In genomic region chr21:13980115-13980662, GRCh38 we compare ENCODE assay signal across 8 cellular contexts.
DNase-seq lines count a peak whose midpoint lies in the region; ATAC-seq, FAIRE-seq and TF ChIP-seq lines count a peak whose summit lies in the region.
"Not testable (repeated sequence)": the region's sequence is repeated elsewhere in the genome, so short reads cannot be mapped to it uniquely, and the experiment has no call there.

No MANE protein-coding gene starts in this region.

- BruUV-seq in endothelial cell of umbilical vein (replicated peaks; lab: Mats Ljungman, UMichigan): not testable (repeated sequence)

- not testable (repeated sequence) for H4K20me1 ChIP-seq in endothelial cell of umbilical vein (replicated peaks; ENCODE audit: control insufficient read depth, extremely low read depth, insufficient read depth, low read length)

- H3K36me3 Mint-ChIP-seq in naive thymus-derived CD4-positive, alpha-beta T cell: not testable (repeated sequence)

- peak overlapping the region in 5 of 9 donors; percentile 14 to 79 (median 61) for H3K27ac Mint-ChIP-seq in naive thymus-derived CD4-positive, alpha-beta T cell

- H3K9me1 ChIP-seq in endothelial cell of umbilical vein (replicated peaks; ENCODE audit: control insufficient read depth, extremely low read depth, insufficient read depth, low read length): not testable (repeated sequence)

- not testable (repeated sequence) for H3K4me1 ChIP-seq in endothelial cell of umbilical vein (ENCODE audit: control insufficient read depth, extremely low read depth, insufficient read depth, low read length); naive thymus-derived CD4-positive, alpha-beta T cell (ENCODE audit: control insufficient read depth in 2 of 2, insufficient read depth in 2 of 2, low read length in 2 of 2)

- not testable (repeated sequence) for H3K9ac ChIP-seq in endothelial cell of umbilical vein (replicated peaks; ENCODE audit: extremely low read depth, insufficient read depth, low read length)

- not testable (repeated sequence) for H3K4me3 ChIP-seq in endothelial cell of umbilical vein (replicated peaks in 1 of 3; ENCODE audit: insufficient read depth in 1 of 3, low read depth in 1 of 3, low read length in 3 of 3)
- peak overlapping the region; percentile 24 for H3K4me3 ChIP-seq in naive thymus-derived CD4-positive, alpha-beta T cell (ENCODE audit: low read length)

- DNase-seq in DMS79 treated with DMSO at 0.1 percent for 48 hours (lab: John Stamatoyannopoulos, UW) (peak; percentile 78), NCI-H82 treated with DMSO at 0.1 percent for 48 hours (lab: John Stamatoyannopoulos, UW; ENCODE audit: unreplicated experiment) (peak; percentile 51), activated T-cell treated with anti-CD3 and anti-CD28 coated beads for 1 hour (ENCODE audit: low read depth) (peak; percentile 29)
- not testable (repeated sequence) for DNase-seq in endothelial cell of umbilical vein (ENCODE audit: low read depth, low spot score)
- peak in 5 of 9 donors; percentile 64 to 77 (median 73) for DNase-seq in naive thymus-derived CD4-positive, alpha-beta T cell
- DNase-seq in stimulated activated CD8-positive, alpha-beta memory T cell treated with anti-CD3 and anti-CD28 coated beads, Interleukin-7, amount 100 ng/mL, for 48 hours (ENCODE audit: extremely low read depth in 1 of 2, low read depth in 1 of 2): peak; percentile 29 to 33

- not testable (repeated sequence) for H3K4me2 ChIP-seq in endothelial cell of umbilical vein (ENCODE audit: insufficient read depth, low read length)

- not testable (repeated sequence) for H3K27ac ChIP-seq in endothelial cell of umbilical vein (ENCODE audit: insufficient read depth, low read depth, low read length); naive thymus-derived CD4-positive, alpha-beta T cell (ENCODE audit: low read depth, low read length)

- dilution Hi-C loops in endothelial cell of umbilical vein (cut with MboI; ENCODE audit: extremely low pct_ligation_motif_present, low sequenced_read_pairs): not testable (repeated sequence)

- H3K36me3 ChIP-seq in endothelial cell of umbilical vein (ENCODE audit: control insufficient read depth in 2 of 2, extremely low read depth in 1 of 2, insufficient read depth in 2 of 2, low read length in 2 of 2); naive thymus-derived CD4-positive, alpha-beta T cell (ENCODE audit: control insufficient read depth in 2 of 3, insufficient read depth in 3 of 3, low read length in 3 of 3): not testable (repeated sequence)

- peak; percentile 52 for FAIRE-seq in endothelial cell of umbilical vein (lab: Jason Lieb, UNC)

- not testable (repeated sequence) for H3K27me3 Mint-ChIP-seq in naive thymus-derived CD4-positive, alpha-beta T cell

- CTCF ChIA-PET in endothelial cell of umbilical vein (lab: Charles Lee); naive thymus-derived CD4-positive, alpha-beta T cell (lab: Charles Lee): not testable (repeated sequence)

- not testable (repeated sequence) for H3K4me1 Mint-ChIP-seq in naive thymus-derived CD4-positive, alpha-beta T cell

- H3K79me2 ChIP-seq in endothelial cell of umbilical vein (ENCODE audit: control insufficient read depth, insufficient read depth, low read length): not testable (repeated sequence)

- TF ChIP-seq CTCF in endothelial cell of umbilical vein (IDR thresholded peaks at IDR 0.05; ENCODE audit: extremely low read depth in 1 of 2, insufficient read depth in 1 of 2, low read depth in 1 of 2, low read length in 2 of 2): not testable (repeated sequence)

- not testable (repeated sequence) for H3K9me3 Mint-ChIP-seq in naive thymus-derived CD4-positive, alpha-beta T cell

- H3K4me3 Mint-ChIP-seq in naive thymus-derived CD4-positive, alpha-beta T cell: peak overlapping the region in 8 of 10 donors; percentile 45 to 92 (median 88)

- intact Hi-C loops in endothelial cell of umbilical vein (cut with micrococcal nuclease); naive thymus-derived CD4-positive, alpha-beta T cell (cut with micrococcal nuclease): not testable (repeated sequence)

- POLR2A ChIA-PET in endothelial cell of umbilical vein (lab: Charles Lee); naive thymus-derived CD4-positive, alpha-beta T cell (lab: Charles Lee): not testable (repeated sequence)

- peak; percentile 97 for ATAC-seq in GM21515 (IDR thresholded peaks at IDR 0.05; ENCODE audit: unreplicated experiment)
- peak; percentile 96 for ATAC-seq in HG03521 (IDR thresholded peaks at IDR 0.05; ENCODE audit: unreplicated experiment)
- ATAC-seq in naive thymus-derived CD4-positive, alpha-beta T cell: peak; percentile 89

- H2AFZ ChIP-seq in endothelial cell of umbilical vein (ENCODE audit: low read depth, low read length): not testable (repeated sequence)

- not testable (repeated sequence) for H3K9me3 ChIP-seq in endothelial cell of umbilical vein (replicated peaks; ENCODE audit: control insufficient read depth, insufficient read depth, low read length); naive thymus-derived CD4-positive, alpha-beta T cell (ENCODE audit: control insufficient read depth in 2 of 3, low read length in 3 of 3)

- not testable (repeated sequence) for H3K27me3 ChIP-seq in endothelial cell of umbilical vein (ENCODE audit: control insufficient read depth in 2 of 2, insufficient read depth in 2 of 2, low read length in 2 of 2); naive thymus-derived CD4-positive, alpha-beta T cell (ENCODE audit: control insufficient read depth in 2 of 2, insufficient read depth in 2 of 2, low read length in 2 of 2)

- TF ChIP-seq POLR2A in endothelial cell of umbilical vein (IDR thresholded peaks at IDR 0.05; ENCODE audit: low read depth, low read length): not testable (repeated sequence)
